In the genomic region with DNA sequence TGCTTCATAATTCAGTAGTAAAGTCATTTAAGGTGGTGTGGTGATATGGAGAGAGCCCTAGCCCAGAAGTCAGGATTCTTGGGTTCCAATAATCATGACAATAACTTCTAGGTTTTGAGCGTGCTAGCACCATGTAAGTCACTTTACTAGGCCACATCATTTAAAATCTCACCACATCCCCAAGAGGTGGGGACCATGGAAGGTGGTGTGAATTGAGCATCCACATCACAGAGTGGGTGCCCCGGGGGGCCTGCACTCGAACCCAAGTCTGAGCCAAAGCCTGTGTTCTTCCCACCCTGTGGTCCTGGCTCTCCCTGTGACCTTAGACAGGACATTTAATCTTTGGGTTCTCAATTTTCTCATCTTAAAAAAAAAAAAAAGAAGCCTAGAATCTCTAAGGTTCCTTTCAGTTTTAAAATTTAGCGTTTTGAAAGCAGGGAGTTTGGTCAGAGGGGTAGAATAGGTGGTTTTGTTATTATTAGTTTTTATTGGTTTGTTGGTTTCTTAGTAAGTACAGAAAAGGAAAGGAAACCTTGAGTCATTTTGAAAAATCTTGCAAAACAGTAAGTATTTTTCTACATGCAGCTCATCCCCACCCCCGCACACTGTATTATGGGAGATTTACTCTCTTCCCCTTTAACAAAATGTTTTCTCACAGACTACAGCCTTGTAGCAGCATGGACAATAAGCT, we compare ENCODE assay signal across 8 cellular contexts. TPM values are rescaled to one million over a fixed set of nuclear protein-coding genes. Genes with fewer than 3 reads are reported as not detected.
DNase-seq lines count a peak whose midpoint lies in the region; ATAC-seq lines count a peak whose summit lies in the region.

No MANE protein-coding gene starts in this region.

- peaks cover 4% of the 10 kb centered on the region for H3K36me3 Mint-ChIP-seq in central memory CD8-positive, alpha-beta T cell (ENCODE audit: insufficient read depth)

- peaks cover 5% of the 10 kb centered on the region for H3K9me3 Mint-ChIP-seq in central memory CD8-positive, alpha-beta T cell

- no peaks in the 10 kb centered on the region for H3K27me3 Mint-ChIP-seq in central memory CD8-positive, alpha-beta T cell

- peak; percentile 28 for DNase-seq in RPMI8226
- DNase-seq in central memory CD8-positive, alpha-beta T cell (ENCODE audit: low spot score in 2 of 2) = peak in 1 of 2 donors; percentile 41
- DNase-seq in stimulated activated CD4-positive, alpha-beta T cell treated with anti-CD3 and anti-CD28 coated beads, Interleukin-15, amount 100 ng/mL, for 48 hours (ENCODE audit: low read depth in 2 of 2) = peak; percentile 47 to 51
- DNase-seq in NCI-H345 treated with DMSO at 0.1 percent for 48 hours (lab: John Stamatoyannopoulos, UW; ENCODE audit: unreplicated experiment) = no peak
- no peak for DNase-seq in occipital lobe (lab: John Stamatoyannopoulos, UW)
- no peak for DNase-seq in HPDE6-E6E7 (ENCODE audit: extremely low spot score)

- ATAC-seq in GM18511 (IDR thresholded peaks at IDR 0.05; ENCODE audit: unreplicated experiment) = peak; percentile 91
- peak; percentile 90 for ATAC-seq in HG02763 (IDR thresholded peaks at IDR 0.05; ENCODE audit: unreplicated experiment)
- peak; percentile 75 for ATAC-seq in central memory CD8-positive, alpha-beta T cell (replicated peaks; ENCODE audit: extremely low read depth, poor library complexity, severe bottlenecking)

- H3K4me3 Mint-ChIP-seq in central memory CD8-positive, alpha-beta T cell = peak overlapping the region; percentile 63

- peak overlapping the region; percentile 96 for H3K27ac Mint-ChIP-seq in central memory CD8-positive, alpha-beta T cell (ENCODE audit: low read depth)

- H3K4me1 Mint-ChIP-seq in central memory CD8-positive, alpha-beta T cell = peaks cover 49% of the 10 kb centered on the region

RNA-seq across cellular contexts. Expression of a gene that starts 26.4 kb away (rescaled TPM):
- total RNA-seq in occipital lobe = 15.3 TPM

Comparison
In these comparisons a context has a peak if more than half of its experiments do, and no peak if none do; other contexts are left out.
1. DNase-seq: peak in RPMI8226 (single experiment) and stimulated activated CD4-positive, alpha-beta T cell treated with anti-CD3 and anti-CD28 coated beads, Interleukin-15, amount 100 ng/mL, for 48 hours (2 of 2); none in NCI-H345 treated with DMSO at 0.1 percent for 48 hours (single experiment), occipital lobe (single experiment) and HPDE6-E6E7 (single experiment).
2. Peak in every context shown above with its lines, with median percentiles within 50 percentile points of each other: ATAC-seq.